Comparison of ENCODE assay signal across 9 cellular contexts in genomic region chr18:25503567-25504081, GRCh38.
A peak's percentile ranks its signal among the peaks of the same experiment; 100 is the strongest.
DNase-seq lines count a peak whose midpoint lies in the region; ATAC-seq and TF ChIP-seq lines count a peak whose summit lies in the region.
"Had no signal": no experiment of that assay in that cellular context is flagged by ENCODE, and none has a peak within 500 bp of the region (broad histone marks: within the 10 kb centered on the region; RNA-seq: fewer than 3 reads in every experiment).

No MANE protein-coding gene starts in this region.

- in situ Hi-C loops in astrocyte of the spinal cord (cut with HindIII; ENCODE audit: low sequenced_read_pairs) = no loop called here

- DNase-seq in AG09309 (ENCODE audit: low read depth) (peak; percentile 35), MG63 (peak; percentile 62), astrocyte of the spinal cord (ENCODE audit: low read depth, low spot score) (peak; percentile 79), hepatocyte (ENCODE audit: low spot score) (peak; percentile 77), putamen (ENCODE audit: low spot score) (peak; percentile 43), Karpas-422 (no peak), GF-D8 (lab: John Stamatoyannopoulos, UW) (no peak)

- peak overlapping the region; percentile 80 for H3K4me2 ChIP-seq in hepatocyte
- no peak overlapping the region for H3K4me2 ChIP-seq in Karpas-422 (ENCODE audit: low read depth, low read length, poor library complexity, severe bottlenecking)

- TF ChIP-seq CTCF in AG09309 (IDR thresholded peaks at IDR 0.05; ENCODE audit: control insufficient read depth, insufficient read depth, low read depth, low read length, missing control alignments) (no peak), astrocyte of the spinal cord (IDR thresholded peaks at IDR 0.05; ENCODE audit: low read depth, low read length) (no peak), hepatocyte (IDR thresholded peaks at IDR 0.05; ENCODE audit: poor library complexity) (no peak)

- H3K9me3 ChIP-seq in MG63 (no peaks in the 10 kb centered on the region), hepatocyte (ENCODE audit: low read depth) (no peaks in the 10 kb centered on the region), Karpas-422 (ENCODE audit: low read length) (no peaks in the 10 kb centered on the region)

- H3K4me1 ChIP-seq in hepatocyte (ENCODE audit: insufficient read depth) (no peaks in the 10 kb centered on the region), Karpas-422 (ENCODE audit: low read length) (no peaks in the 10 kb centered on the region)

- H3K9me2 ChIP-seq in hepatocyte (replicated peaks; ENCODE audit: insufficient read depth) = no peaks in the 10 kb centered on the region
- H3K9me2 ChIP-seq in Karpas-422 (replicated peaks; ENCODE audit: insufficient read depth, low read length) = no peaks in the 10 kb centered on the region

- WGBS in hepatocyte (ENCODE audit: low lambda C conversion rate, missing lambda C conversion rate) = 8% methylated on average over 11 of the region's 11 CpGs

- H3K36me3 ChIP-seq in MG63 (no peaks in the 10 kb centered on the region), hepatocyte (replicated peaks; ENCODE audit: insufficient read depth, low read depth) (no peaks in the 10 kb centered on the region), Karpas-422 (ENCODE audit: insufficient read depth, low read length) (no peaks in the 10 kb centered on the region)

- H3K79me2 ChIP-seq in hepatocyte (no peaks in the 10 kb centered on the region), Karpas-422 (ENCODE audit: low read length) (no peaks in the 10 kb centered on the region)

- H3K9ac ChIP-seq in Karpas-422 (ENCODE audit: low read length) = no peak overlapping the region

- H3K4me3 ChIP-seq in AG09309 (ENCODE audit: control insufficient read depth, low read depth, low read length) = peak overlapping the region; percentile 41
- H3K4me3 ChIP-seq in MG63 = peak overlapping the region; percentile 48
- peak overlapping the region; percentile 34 for H3K4me3 ChIP-seq in astrocyte of the spinal cord (ENCODE audit: low read depth, low read length)
- H3K4me3 ChIP-seq in hepatocyte = peak overlapping the region; percentile 4
- H3K4me3 ChIP-seq in Karpas-422 (ENCODE audit: low read length) = no peak overlapping the region
- H3K4me3 ChIP-seq: GM12878 had no signal

- H4K20me1 ChIP-seq in hepatocyte (ENCODE audit: insufficient read depth, poor library complexity, severe bottlenecking) (no peaks in the 10 kb centered on the region), Karpas-422 (ENCODE audit: insufficient read depth, low read depth, low read length) (no peaks in the 10 kb centered on the region)

- H3K27me3 ChIP-seq in MG63 (no peaks in the 10 kb centered on the region), hepatocyte (peaks cover 4% of the 10 kb centered on the region), Karpas-422 (ENCODE audit: low read length) (no peaks in the 10 kb centered on the region)

- no peak overlapping the region for H3K27ac ChIP-seq in hepatocyte
- H3K27ac ChIP-seq in Karpas-422 (ENCODE audit: low read length) = no peak overlapping the region

- ATAC-seq in GM19351 (IDR thresholded peaks at IDR 0.05; ENCODE audit: unreplicated experiment) = no peak
- ATAC-seq: GM12878 had no signal

- H2AFZ ChIP-seq in hepatocyte = peak overlapping the region; percentile 68
- no peak overlapping the region for H2AFZ ChIP-seq in Karpas-422 (ENCODE audit: low read length)

Comparison
In these comparisons a context has a peak if more than half of its experiments do, and no peak if none do; other contexts are left out.
1. DNase-seq: peak in AG09309 (single experiment), MG63 (single experiment), astrocyte of the spinal cord (single experiment), hepatocyte (single experiment) and putamen (single experiment); none in Karpas-422 (single experiment) and GF-D8 (single experiment).